Comparison of ENCODE assay signal across 8 cellular contexts in genomic region chr15:49620658-49621326, GRCh38. TPM values are rescaled to one million over a fixed set of nuclear protein-coding genes. Genes with fewer than 3 reads are reported as not detected.
DNase-seq lines count a peak whose midpoint lies in the region; ATAC-seq and TF ChIP-seq lines count a peak whose summit lies in the region.

Gene DTWD1 (plus strand): TSS chr15:49621048. CDS start chr15:49625168, 4,120 bp downstream.
Gene FAM227B (minus strand): TSS chr15:49620818. CDS start chr15:49615171, 5,647 bp downstream.

- peak within 1 kb of the TSS; percentile 94 for H3K27ac Mint-ChIP-seq in Calu3 (ENCODE audit: unreplicated experiment)
- peak within 1 kb of the TSS; percentile 98 for H3K27ac Mint-ChIP-seq in endothelial cell (ENCODE audit: unreplicated experiment)
- peak within 1 kb of the TSS; percentile 100 for H3K27ac Mint-ChIP-seq in mesothelial cell of epicardium

- H3K4me3 ChIP-seq in HUES48 (ENCODE audit: low read depth, low read length) (peak within 1 kb of the TSS; percentile 93), NT2/D1 (ENCODE audit: insufficient read length, low read depth) (peak within 1 kb of the TSS; percentile 79)

- no TSS peak for BruUV-seq in Calu3 (replicated peaks; lab: Mats Ljungman, UMichigan)

- H3K9me3 Mint-ChIP-seq in Calu3 (ENCODE audit: low read depth, unreplicated experiment) (peaks cover 2% of the 10 kb centered on the region), endothelial cell (ENCODE audit: unreplicated experiment) (no peaks in the 10 kb centered on the region), mesothelial cell of epicardium (peaks cover 20% of the 10 kb centered on the region)

- peak; percentile 98 for ATAC-seq in GM21423 (IDR thresholded peaks at IDR 0.05; ENCODE audit: unreplicated experiment)

- H3K9me3 ChIP-seq in HUES48 (ENCODE audit: control insufficient read depth, insufficient read depth, low read length) (peaks cover 13% of the 10 kb centered on the region), NT2/D1 (ENCODE audit: insufficient read depth, low read length) (peaks cover 33% of the 10 kb centered on the region)

- H3K4me1 Mint-ChIP-seq in Calu3 (ENCODE audit: low read depth, unreplicated experiment) (peaks cover 16% of the 10 kb centered on the region), endothelial cell (ENCODE audit: unreplicated experiment) (peaks cover 16% of the 10 kb centered on the region), mesothelial cell of epicardium (peaks cover 32% of the 10 kb centered on the region)

- H3K36me3 ChIP-seq in HUES48 (ENCODE audit: control insufficient read depth, insufficient read depth, low read length) (peaks cover 14% of the 10 kb centered on the region), NT2/D1 (ENCODE audit: insufficient read depth, insufficient read length, low read length) (peaks cover 22% of the 10 kb centered on the region)

- intact Hi-C loops in Calu3 (cut with micrococcal nuclease; ENCODE audit: unreplicated experiment): loop anchor here (10.0 kb wide), 1 partner anchor 524 kb away; no protein-coding TSS in a partner anchor

- H3K4me3 Mint-ChIP-seq in Calu3 (ENCODE audit: low read depth, unreplicated experiment) (peak within 1 kb of the TSS; percentile 90), endothelial cell (ENCODE audit: unreplicated experiment) (peak within 1 kb of the TSS; percentile 96), mesothelial cell of epicardium (peak within 1 kb of the TSS; percentile 98)

- CTCF ChIA-PET in Calu3 (lab: Charles Lee): interaction anchor here (0.7 kb wide), 2 partner anchors 742 to 1109 kb away, joined by 3 to 7 read pairs; no protein-coding TSS in a partner anchor

- H3K27ac ChIP-seq in HUES48 (ENCODE audit: low read depth, low read length): peak within 1 kb of the TSS; percentile 91

- H3K27me3 Mint-ChIP-seq in Calu3 (ENCODE audit: unreplicated experiment): no peaks in the 10 kb centered on the region
- H3K27me3 Mint-ChIP-seq in endothelial cell (ENCODE audit: unreplicated experiment): peaks cover 2% of the 10 kb centered on the region
- no peaks in the 10 kb centered on the region for H3K27me3 Mint-ChIP-seq in mesothelial cell of epicardium (ENCODE audit: low read depth)

- H3K9ac ChIP-seq in HUES48 (ENCODE audit: low read depth, low read length): peak within 1 kb of the TSS; percentile 89
- peak within 1 kb of the TSS; percentile 90 for H3K9ac ChIP-seq in NT2/D1 (ENCODE audit: insufficient read length, low read depth)

- H3K36me3 Mint-ChIP-seq in Calu3 (ENCODE audit: insufficient read depth, unreplicated experiment): peaks cover 16% of the 10 kb centered on the region
- peaks cover 18% of the 10 kb centered on the region for H3K36me3 Mint-ChIP-seq in endothelial cell (ENCODE audit: low read depth, unreplicated experiment)
- H3K36me3 Mint-ChIP-seq in mesothelial cell of epicardium: peaks cover 37% of the 10 kb centered on the region

- H3K27me3 ChIP-seq in HUES48 (ENCODE audit: control insufficient read depth, insufficient read depth, low read length) (no peaks in the 10 kb centered on the region), NT2/D1 (ENCODE audit: insufficient read depth, insufficient read length) (no peaks in the 10 kb centered on the region)

- H3K4me1 ChIP-seq in HUES48 (ENCODE audit: control insufficient read depth, insufficient read depth, low read length): peaks cover 14% of the 10 kb centered on the region
- H3K4me1 ChIP-seq in NT2/D1 (ENCODE audit: insufficient read depth, insufficient read length): no peaks in the 10 kb centered on the region

- TF ChIP-seq CTCF in Calu3 (IDR thresholded peaks at IDR 0.05; ENCODE audit: unreplicated experiment) (no peak), endothelial cell (IDR thresholded peaks at IDR 0.05; ENCODE audit: unreplicated experiment) (no peak), mesothelial cell of epicardium (IDR thresholded peaks at IDR 0.05; ENCODE audit: unreplicated experiment) (no peak)

- DNase-seq in Calu3 (peak; percentile 91), NT2/D1 (ENCODE audit: low read depth, low spot score) (peak; percentile 89), endothelial cell (ENCODE audit: low spot score) (peak; percentile 93), mesothelial cell of epicardium (ENCODE audit: low spot score in 2 of 2, unreplicated experiment in 2 of 2) (peak; percentile 87)
- DNase-seq in activated CD8-positive, alpha-beta memory T cell treated with anti-CD3 and anti-CD28 coated beads, Interleukin-2, amount 50 U/mL, for 24 hours (ENCODE audit: extremely low read depth): peak; percentile 85
- peak; percentile 89 for DNase-seq in stimulated activated CD8-positive, alpha-beta memory T cell treated with anti-CD3 and anti-CD28 coated beads, Interleukin-15, amount 100 ng/mL, for 4 hours (ENCODE audit: low read depth in 2 of 2)

RNA-seq across cellular contexts. Expression of gene DTWD1, which starts in this region (rescaled TPM):
- total RNA-seq in Calu3 (2022) (21.4 and 23.1 TPM in 2 replicates), endothelial cell (ENCODE audit: unreplicated experiment) (14.5 TPM), mesothelial cell of epicardium (36.6 to 41.2 TPM (median 37.8 TPM) in 3 replicates)

RNA-seq across cellular contexts. Expression of gene FAM227B, which starts in this region (rescaled TPM):
- total RNA-seq in Calu3 (2022) (1.9 and 2.2 TPM in 2 replicates), endothelial cell (ENCODE audit: unreplicated experiment) (3.8 TPM), mesothelial cell of epicardium (8.0 to 9.4 TPM (median 8.0 TPM) in 3 replicates)

Comparison
In these comparisons a context has a peak if more than half of its experiments do, and no peak if none do; other contexts are left out.
1. Peak in every context shown above with its lines: DNase-seq, ATAC-seq, H3K4me3 ChIP-seq and H3K27ac ChIP-seq.